In genomic region chr5:155728146-155728856, GRCh38 we compare ENCODE assay signal across 8 cellular contexts.
DNase-seq lines count a peak whose midpoint lies in the region; ATAC-seq and TF ChIP-seq lines count a peak whose summit lies in the region.

No MANE protein-coding gene starts in this region.

- DNase-seq in glomerular visceral epithelial cell (ENCODE audit: extremely low spot score) (peak; percentile 76), neural progenitor cell (ENCODE audit: low spot score) (peak; percentile 83)

- H3K9ac ChIP-seq in ES-I3 (ENCODE audit: low read depth, low read length): peak overlapping the region; percentile 71; the same call in 1 of the 2 replicates
- H3K9ac ChIP-seq in neural progenitor cell: no peak overlapping the region

- H3K27ac ChIP-seq in VCaP (peak overlapping the region; percentile 49), neural progenitor cell (no peak overlapping the region)

- peaks cover 56% of the 10 kb centered on the region for H3K27me3 Mint-ChIP-seq in neural progenitor cell (ENCODE audit: insufficient read depth, low read depth)

- no peaks in the 10 kb centered on the region for H3K36me3 Mint-ChIP-seq in neural progenitor cell

- peak overlapping the region; percentile 57 for H3K4me3 ChIP-seq in neural progenitor cell

- no peak for ATAC-seq in HG03342 (IDR thresholded peaks at IDR 0.05; ENCODE audit: unreplicated experiment)
- no peak for ATAC-seq in HG03139 (IDR thresholded peaks at IDR 0.05; ENCODE audit: unreplicated experiment)
- ATAC-seq in GM21360 (IDR thresholded peaks at IDR 0.05; ENCODE audit: unreplicated experiment): no peak
- ATAC-seq in HG02610 (IDR thresholded peaks at IDR 0.05; ENCODE audit: unreplicated experiment): no peak

- no peak overlapping the region for H3K27ac Mint-ChIP-seq in neural progenitor cell

- H4K20me1 ChIP-seq in neural progenitor cell (ENCODE audit: low read depth): peaks cover 43% of the 10 kb centered on the region

- H3K9me3 Mint-ChIP-seq in neural progenitor cell: no peaks in the 10 kb centered on the region

- peak overlapping the region; percentile 81 for H3K4me2 ChIP-seq in neural progenitor cell

- H3K9me3 ChIP-seq in ES-I3 (ENCODE audit: control insufficient read depth, insufficient read depth, low read length) (no peaks in the 10 kb centered on the region), neural progenitor cell (ENCODE audit: low read depth) (no peaks in the 10 kb centered on the region)

- peaks cover 100% of the 10 kb centered on the region for H3K27me3 ChIP-seq in neural progenitor cell

- H3K79me2 ChIP-seq in neural progenitor cell (ENCODE audit: low read depth): no peaks in the 10 kb centered on the region

- H3K36me3 ChIP-seq in ES-I3 (ENCODE audit: insufficient read depth, low read length) (no peaks in the 10 kb centered on the region), neural progenitor cell (no peaks in the 10 kb centered on the region)

- peak overlapping the region; percentile 78 for H3K4me3 Mint-ChIP-seq in neural progenitor cell

- peaks cover 6% of the 10 kb centered on the region for H3K4me1 Mint-ChIP-seq in neural progenitor cell

- H2AFZ ChIP-seq in neural progenitor cell (replicated peaks): peak overlapping the region; percentile 59

- H3F3A ChIP-seq in neural progenitor cell (ENCODE audit: low read depth): peaks cover 7% of the 10 kb centered on the region

- H3K4me1 ChIP-seq in ES-I3 (ENCODE audit: insufficient read depth, low read length) (no peaks in the 10 kb centered on the region; the same call in 1 of the 2 replicates), neural progenitor cell (peaks cover 11% of the 10 kb centered on the region)

- TF ChIP-seq CTCF in VCaP (conservative IDR thresholded peaks at IDR 0.05) (no peak), neural progenitor cell (IDR thresholded peaks at IDR 0.05) (peak; percentile 31)
